10 cellular contexts compared by ENCODE assay signal in genomic region chr3:134291300-134292254, GRCh38. TPM values are rescaled to one million over a fixed set of nuclear protein-coding genes. Genes with fewer than 3 reads are reported as not detected.
DNase-seq lines count a peak whose midpoint lies in the region; ATAC-seq and TF ChIP-seq lines count a peak whose summit lies in the region.
"Had no signal": no experiment of that assay in that cellular context is flagged by ENCODE, and none has a peak within 500 bp of the region (broad histone marks: within the 10 kb centered on the region; RNA-seq: fewer than 3 reads in every experiment).

No MANE protein-coding gene starts in this region.

- no peaks in the 10 kb centered on the region for H3K4me1 Mint-ChIP-seq in WTC11

- H3K27me3 Mint-ChIP-seq in WTC11 (ENCODE audit: low read depth): no peaks in the 10 kb centered on the region; the same call in 1 of the 2 replicates

- DNase-seq in GOT3 (lab: John Stamatoyannopoulos, UW) (peak; percentile 28), WTC11 (ENCODE audit: low spot score) (no peak), left ventricle myocardium superior (peak; percentile 85), skeletal muscle cell (ENCODE audit: low read depth) (peak; percentile 81), SKM-1 treated with dmso at 0.1 percent for 144 hours (lab: John Stamatoyannopoulos, UW; ENCODE audit: unreplicated experiment) (no peak)
- DNase-seq in stimulated activated CD4-positive, alpha-beta T cell treated with anti-CD3 and anti-CD28 coated beads, Interleukin-2, amount 100 ng/mL, for 48 hours: no peak
- DNase-seq: stimulated activated CD8-positive, alpha-beta memory T cell treated with anti-CD3 and anti-CD28 coated beads, Interleukin-4, amount 100 ng/mL, for 48 hours; WERI-Rb-1 had no signal

- ATAC-seq in WTC11 (no peak), left ventricle myocardium superior (peak; percentile 92), HG02840 (IDR thresholded peaks at IDR 0.05; ENCODE audit: low FRiP score, unreplicated experiment) (no peak), HG03457 (IDR thresholded peaks at IDR 0.05; ENCODE audit: unreplicated experiment) (no peak)

- no peak overlapping the region for H3K27ac Mint-ChIP-seq in WTC11

- TF ChIP-seq CTCF in WTC11 (IDR thresholded peaks at IDR 0.05): no peak

- peaks cover 4% of the 10 kb centered on the region; the same call in 1 of the 2 replicates for H3K9me3 Mint-ChIP-seq in WTC11

- CTCF ChIA-PET in WTC11 (lab: Charles Lee): no interaction called here

- no peak overlapping the region for H3K4me3 ChIP-seq in skeletal muscle cell (ENCODE audit: low read depth, low read length)

- H3K4me3 Mint-ChIP-seq in WTC11: no peak overlapping the region

- H3K36me3 Mint-ChIP-seq in WTC11: no peaks in the 10 kb centered on the region

- intact Hi-C loops in left ventricle myocardium superior (cut with micrococcal nuclease): no loop called here

- POLR2A ChIA-PET in WTC11 (lab: Charles Lee): no interaction called here

TF ChIP-seq in WTC11, 78 proteins besides CTCF, POLR2A, EP300 and RAD21:
- TF ChIP-seq ATF3 (CRISPR knock-in tag; conservative IDR thresholded peaks at IDR 0.05): no peak
- 0 out of 2 replicates have a peak, but pooled peaks have one; percentile 28 for TF ChIP-seq GABPB1 (CRISPR knock-in tag; IDR thresholded peaks at IDR 0.05)
- no peak for TF ChIP-seq ZNF416 (CRISPR knock-in tag; IDR thresholded peaks at IDR 0.05)
- no peak for TF ChIP-seq MAX (CRISPR knock-in tag; IDR thresholded peaks at IDR 0.05)
- TF ChIP-seq ZNF121 (CRISPR knock-in tag; IDR thresholded peaks at IDR 0.05): no peak
- TF ChIP-seq SOX15 (CRISPR knock-in tag; IDR thresholded peaks at IDR 0.05): no peak

RNA-seq across cellular contexts. Expression of gene RYK, which starts 40.9 kb away (rescaled TPM):
- 46.1 to 54.2 TPM (median 48.5 TPM) in 3 replicates for total RNA-seq in WTC11 (2021)
- 37.5 TPM for total RNA-seq in left ventricle myocardium superior

Comparison
In these comparisons a context has a peak if more than half of its experiments do, and no peak if none do; other contexts are left out.
1. DNase-seq: peak in GOT3 (single experiment), left ventricle myocardium superior (single experiment) and skeletal muscle cell (single experiment); none in WTC11 (single experiment), SKM-1 treated with dmso at 0.1 percent for 144 hours (single experiment) and stimulated activated CD4-positive, alpha-beta T cell treated with anti-CD3 and anti-CD28 coated beads, Interleukin-2, amount 100 ng/mL, for 48 hours (0 of 2).